17 cellular contexts compared by ENCODE assay signal in the genomic region with DNA sequence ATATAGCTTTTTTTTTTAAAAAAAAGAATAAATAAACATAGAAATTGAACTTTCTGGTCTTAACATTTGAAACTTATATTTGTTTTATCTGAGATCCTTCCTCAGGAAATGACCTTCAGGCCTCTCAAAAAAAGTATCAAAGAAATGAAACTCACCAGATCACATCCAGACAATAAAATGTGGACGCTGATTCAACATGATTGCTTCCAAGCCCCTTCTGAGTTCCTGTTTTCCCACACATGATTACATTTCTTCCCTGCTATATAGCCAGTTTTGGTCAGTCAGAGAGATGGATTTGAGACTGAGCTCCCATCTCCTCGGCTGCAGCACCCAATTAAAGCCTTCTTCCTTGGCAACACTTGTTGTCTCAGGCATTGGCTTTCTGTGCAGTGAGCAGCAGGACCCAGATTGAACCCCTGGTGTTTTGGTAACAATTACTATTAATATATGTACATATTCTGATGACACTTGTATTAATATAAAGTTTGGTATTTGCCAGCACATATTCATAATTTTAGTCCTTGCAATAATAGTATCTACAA. TPM values are rescaled to one million over a fixed set of nuclear protein-coding genes. Genes with fewer than 3 reads are reported as not detected.
A peak's percentile ranks its signal among the peaks of the same experiment; 100 is the strongest.
DNase-seq lines count a peak whose midpoint lies in the region; ATAC-seq, FAIRE-seq and TF ChIP-seq lines count a peak whose summit lies in the region.
"Had no signal": no experiment of that assay in that cellular context is flagged by ENCODE, and none has a peak within 500 bp of the region (broad histone marks: within the 10 kb centered on the region; RNA-seq: fewer than 3 reads in every experiment).

No MANE protein-coding gene starts in this region.

- H3K4me2 ChIP-seq in GM12878 (ENCODE audit: control insufficient read depth, insufficient read depth) (no peak overlapping the region), endothelial cell of umbilical vein (ENCODE audit: insufficient read depth, low read length) (no peak overlapping the region)

- BruUV-seq in GM12878 (replicated peaks; lab: Mats Ljungman, UMichigan) (no TSS peak), endothelial cell of umbilical vein (replicated peaks; lab: Mats Ljungman, UMichigan) (no TSS peak)

- 14% methylated on average over 2 of the region's 2 CpGs for WGBS in GM12878 (ENCODE audit: insufficient coverage, insufficient replicate concordance, low lambda C conversion rate, missing lambda C conversion rate)

- H4K20me1 ChIP-seq in GM12878 (ENCODE audit: control insufficient read depth, insufficient read depth) (no peaks in the 10 kb centered on the region), endothelial cell of umbilical vein (replicated peaks; ENCODE audit: control insufficient read depth, extremely low read depth, insufficient read depth, low read length) (no peaks in the 10 kb centered on the region)
- H4K20me1 ChIP-seq: BLaER1 treated with 17β-estradiol and CSF1 and Interleukin-3, amounts not matched to agents 10 nM and 100 nM had no signal

- H2AFZ ChIP-seq in GM12878 (ENCODE audit: control insufficient read depth, low read depth, low read length) (no peak overlapping the region), endothelial cell of umbilical vein (ENCODE audit: low read depth, low read length) (no peak overlapping the region)
- H2AFZ ChIP-seq: GM23248 had no signal

- H3K27ac ChIP-seq in HEK293 (ENCODE audit: extremely low read depth, low read depth, low read length) (no peak overlapping the region), GM12878 (ENCODE audit: control insufficient read depth, insufficient read depth) (no peak overlapping the region), endothelial cell of umbilical vein (ENCODE audit: insufficient read depth, low read depth, low read length) (no peak overlapping the region)
- H3K27ac ChIP-seq: BLaER1 treated with 17β-estradiol and CSF1 and Interleukin-3, amounts not matched to agents 10 nM and 100 nM; GM23248 had no signal

- H3K9me1 ChIP-seq in endothelial cell of umbilical vein (replicated peaks; ENCODE audit: control insufficient read depth, extremely low read depth, insufficient read depth, low read length): no peaks in the 10 kb centered on the region

- RAD21 ChIA-PET in GM12878 (lab: Charles Lee; ENCODE audit: unreplicated experiment): no interaction called here

- DNase-seq in GM12878 (ENCODE audit: low read depth, low spot score) (no peak), endothelial cell of umbilical vein (ENCODE audit: low read depth, low spot score) (peak; percentile 56), pulmonary artery endothelial cell (ENCODE audit: low read depth, low spot score) (peak; percentile 60), SHP77 (lab: John Stamatoyannopoulos, UW) (no peak), NCI-H1092 (lab: John Stamatoyannopoulos, UW) (no peak), NCI-H187 treated with DMSO at 0.1 percent for 48 hours (lab: John Stamatoyannopoulos, UW) (no peak), GM20000 (ENCODE audit: low spot score) (no peak)
- DNase-seq: Calu3; CD8-positive, alpha-beta T cell; DMS79 treated with DMSO at 0.1 percent for 48 hours; GF-D8; GM23248; HFFc6 had no signal

- dilution Hi-C loops in endothelial cell of umbilical vein (cut with MboI; ENCODE audit: extremely low pct_ligation_motif_present, low sequenced_read_pairs): no loop called here

- SMC1A ChIA-PET in GM12878 (lab: Charles Lee; ENCODE audit: uncharacterized antibody, unreplicated experiment): interaction anchor here (0.7 to 3.5 kb wide), 6 partner anchors 10 to 26 kb away, joined by 3 to 18 read pairs (median 4); a partner anchor contains a TSS

- H3K4me3 ChIP-seq in HEK293 (ENCODE audit: low read depth, low read length) (no peak overlapping the region), GM12878 (no peak overlapping the region), endothelial cell of umbilical vein (replicated peaks in 1 of 3; ENCODE audit: insufficient read depth in 1 of 3, low read depth in 1 of 3, low read length in 3 of 3) (no peak overlapping the region)
- H3K4me3 ChIP-seq: GM23248, HAP-1 had no signal

- no peaks in the 10 kb centered on the region for H3K79me2 ChIP-seq in GM12878 (ENCODE audit: control insufficient read depth, insufficient read depth, low read length)
- H3K79me2 ChIP-seq in endothelial cell of umbilical vein (ENCODE audit: control insufficient read depth, insufficient read depth, low read length): peaks cover 2% of the 10 kb centered on the region

- TF ChIP-seq POLR2A in GM12878 (IDR thresholded peaks at IDR 0.05; ENCODE audit: low read depth, low read length) (no peak), endothelial cell of umbilical vein (IDR thresholded peaks at IDR 0.05; ENCODE audit: low read depth, low read length) (no peak)

- CTCF ChIA-PET in HEK293 (lab: Yijun Ruan, JAX): interaction anchor here (0.6 to 1.5 kb wide), 8 partner anchors 10 to 211 kb away, joined by 3 to 4 read pairs (median 3); no protein-coding TSS in a partner anchor
- CTCF ChIA-PET in GM12878 (lab: Yijun Ruan, JAX): interaction anchor here (1.1 to 1.6 kb wide), 3 partner anchors 7 to 27 kb away, joined by 3 to 6 read pairs (median 3); no protein-coding TSS in a partner anchor
- CTCF ChIA-PET in endothelial cell of umbilical vein (lab: Charles Lee): interaction anchor here (0.6 to 0.7 kb wide), 2 partner anchors 13 to 66 kb away, joined by 3 read pairs; no protein-coding TSS in a partner anchor

- peaks cover 0 to 10% of the 10 kb centered on the region in 2 experiments; a peak in 2 of 3 replicates for H3K36me3 ChIP-seq in HEK293 (ENCODE audit: control insufficient read depth in 2 of 2, insufficient read depth in 1 of 2, low read length in 2 of 2)
- peaks cover 0 to 2% of the 10 kb centered on the region in 2 experiments; a peak in 2 of 4 replicates for H3K36me3 ChIP-seq in GM12878 (ENCODE audit: control insufficient read depth in 2 of 2, insufficient read depth in 2 of 2, low read length in 1 of 2)
- peaks cover 3 to 5% of the 10 kb centered on the region in 2 experiments for H3K36me3 ChIP-seq in endothelial cell of umbilical vein (ENCODE audit: control insufficient read depth in 2 of 2, extremely low read depth in 1 of 2, insufficient read depth in 2 of 2, low read length in 2 of 2)

- no peak for TF ChIP-seq EP300 in GM12878 (IDR thresholded peaks at IDR 0.05; ENCODE audit: borderline replicate concordance in 1 of 2, control insufficient read depth in 1 of 2, low read depth in 2 of 2, low read length in 2 of 2)

- H3K9ac ChIP-seq in GM12878 (ENCODE audit: control insufficient read depth, insufficient read depth, low read length): no peak overlapping the region
- no peak overlapping the region for H3K9ac ChIP-seq in endothelial cell of umbilical vein (replicated peaks; ENCODE audit: extremely low read depth, insufficient read depth, low read length)
- H3K9ac ChIP-seq: BLaER1 treated with 17β-estradiol and CSF1 and Interleukin-3, amounts not matched to agents 10 nM and 100 nM; GM23248 had no signal

- in situ Hi-C loops in GM12878 (cut with MboI): no loop called here

- intact Hi-C loops in GM12878 (cut with micrococcal nuclease; ENCODE audit: unreplicated experiment): no loop called here
- intact Hi-C loops in endothelial cell of umbilical vein (cut with micrococcal nuclease): no loop called here

- no peak for ATAC-seq in GM12878
- ATAC-seq: CD8-positive, alpha-beta T cell had no signal

- no peak for FAIRE-seq in GM12878 (lab: Jason Lieb, UNC)
- FAIRE-seq in endothelial cell of umbilical vein (lab: Jason Lieb, UNC): peak; percentile 8
- FAIRE-seq: HTR-8/SVneo had no signal

- peaks cover 27% of the 10 kb centered on the region for H3K4me1 ChIP-seq in HEK293 (ENCODE audit: control insufficient read depth, insufficient read depth, low read length)
- H3K4me1 ChIP-seq in GM12878 (ENCODE audit: control insufficient read depth, insufficient read depth, low read length): no peaks in the 10 kb centered on the region
- peaks cover 34% of the 10 kb centered on the region for H3K4me1 ChIP-seq in endothelial cell of umbilical vein (ENCODE audit: control insufficient read depth, extremely low read depth, insufficient read depth, low read length)

- no peaks in the 10 kb centered on the region for H3K9me3 ChIP-seq in HEK293 (ENCODE audit: control insufficient read depth, insufficient read depth, low read depth, low read length)
- peaks cover 10% of the 10 kb centered on the region; the same call in 2 of the 3 replicates for H3K9me3 ChIP-seq in GM12878 (replicated peaks; ENCODE audit: control insufficient read depth, insufficient read depth, low read length)
- peaks cover 2% of the 10 kb centered on the region for H3K9me3 ChIP-seq in endothelial cell of umbilical vein (replicated peaks; ENCODE audit: control insufficient read depth, insufficient read depth, low read length)
- H3K9me3 ChIP-seq: HAP-1 had no signal

- TF ChIP-seq RAD21 in GM12878 (IDR thresholded peaks at IDR 0.05; ENCODE audit: insufficient read depth, low read depth, low read length): no peak

- H3K27me3 ChIP-seq in GM12878 (replicated peaks in 1 of 2; ENCODE audit: control insufficient read depth in 2 of 2, insufficient read depth in 2 of 2, low read length in 1 of 2) (no peaks in the 10 kb centered on the region), endothelial cell of umbilical vein (ENCODE audit: control insufficient read depth in 2 of 2, insufficient read depth in 2 of 2, low read length in 2 of 2) (no peaks in the 10 kb centered on the region)
- H3K27me3 ChIP-seq: BLaER1 treated with 17β-estradiol and CSF1 and Interleukin-3, amounts not matched to agents 10 nM and 100 nM had no signal

- TF ChIP-seq CTCF in HEK293 (tag by site-specific recombination; IDR thresholded peaks at IDR 0.05) (no peak), GM12878 (IDR thresholded peaks at IDR 0.05 in 2 of 3, conservative IDR thresholded peaks at IDR 0.05 in 1 of 3; ENCODE audit: control insufficient read depth in 2 of 3, extremely low read depth in 1 of 3, insufficient read depth in 1 of 3, low read depth in 3 of 3, low read length in 3 of 3) (no peak), endothelial cell of umbilical vein (IDR thresholded peaks at IDR 0.05; ENCODE audit: extremely low read depth in 1 of 2, insufficient read depth in 1 of 2, low read depth in 1 of 2, low read length in 2 of 2) (no peak), GM20000 (IDR thresholded peaks at IDR 0.05; ENCODE audit: extremely low read depth, missing control alignments) (no peak)

- POLR2A ChIA-PET in HEK293 (lab: Yijun Ruan, JAX): interaction anchor here (0.5 to 1.4 kb wide), 4 partner anchors 32 to 817 kb away, joined by 3 to 4 read pairs (median 4); no protein-coding TSS in a partner anchor
- POLR2A ChIA-PET in GM12878 (lab: Charles Lee): interaction anchor here (0.7 to 0.9 kb wide), 3 partner anchors 28 to 44 kb away, joined by 3 to 5 read pairs (median 5); no protein-coding TSS in a partner anchor
- POLR2A ChIA-PET in endothelial cell of umbilical vein (lab: Charles Lee): no interaction called here

RNA-seq across cellular contexts. Expression of a gene that starts 21.8 kb away (rescaled TPM):
- 16.7 and 47.2 TPM in 2 replicates for total RNA-seq in GM12878 (2013; cell fraction: nucleolus; rRNA removed)
- total RNA-seq in GM12878 (2014; rRNA removed): 0.65 and 0.68 TPM in 2 replicates
- total RNA-seq in GM12878 (2014; rRNA removed; fragmentation: Illumina TruSeq; extraction: Trizol): 0.64 and 1.8 TPM in 2 replicates
- 1.5 and 1.9 TPM in 2 replicates for total RNA-seq in GM12878 (2021)
- polyA plus RNA-seq in GM12878 (2011; ENCODE audit: low read depth): 0.17 TPM
- 0.33 and 0.43 TPM in 2 replicates for polyA plus RNA-seq in GM12878 (2011; rRNA removed)
- 0.35 and 0.39 TPM in 2 replicates for polyA plus RNA-seq in GM12878 (2011; cell fraction: cytosol; rRNA removed)
- polyA plus RNA-seq in GM12878 (2011; cell fraction: nucleus; rRNA removed): 0.99 and 2.1 TPM in 2 replicates
- polyA plus RNA-seq in GM12878 (2012): 0.12 and 0.28 TPM in 2 replicates
- 0.48 and 1.2 TPM in 2 replicates for polyA plus RNA-seq in GM12878 (2014; fragmentation: Illumina TruSeq; extraction: Trizol)
- polyA plus RNA-seq in GM12878 (2014; fragmentation: Nextera tagmentation; extraction: Ambion mirVana): under 1 TPM; 0.22 to 0.71 TPM
- polyA plus RNA-seq in GM12878 (2014; rRNA removed): 0.66 and 1.0 TPM in 2 replicates
- 1 to 10 TPM in 1 of 2 experiments, under 1 TPM in 1; 0.68 to 1.4 TPM for polyA plus RNA-seq in GM12878 (2016; fragmentation: Nextera tagmentation; extraction: Ambion mirVana)
- 0.37 and 1.3 TPM in 2 replicates for polyA minus RNA-seq in GM12878 (2011; rRNA and poly(A)+ RNA removed)
- polyA minus RNA-seq in GM12878 (2011; cell fraction: cytosol; rRNA and poly(A)+ RNA removed): 0.53 and 0.62 TPM in 2 replicates
- 0.36 and 0.77 TPM in 2 replicates for polyA minus RNA-seq in GM12878 (2011; cell fraction: nucleus; rRNA and poly(A)+ RNA removed)
- total RNA-seq in endothelial cell of umbilical vein: 70.7 and 85.1 TPM in 2 replicates
- 11.5 and 22.6 TPM in 2 replicates for polyA plus RNA-seq in endothelial cell of umbilical vein
- 17.7 and 19.2 TPM in 2 replicates for polyA plus RNA-seq in endothelial cell of umbilical vein (2011; cell fraction: cytosol; rRNA removed)
- 87.3 and 95.1 TPM in 2 replicates for polyA plus RNA-seq in endothelial cell of umbilical vein (2011; cell fraction: nucleus; rRNA removed)
- 62.1 and 77.9 TPM in 2 replicates for polyA plus RNA-seq in endothelial cell of umbilical vein (2012)
- 63.0 and 95.0 TPM in 2 replicates for polyA minus RNA-seq in endothelial cell of umbilical vein
- polyA minus RNA-seq in endothelial cell of umbilical vein (2011; cell fraction: cytosol; rRNA and poly(A)+ RNA removed): 9.1 TPM
- 106 and 130 TPM in 2 replicates for polyA minus RNA-seq in endothelial cell of umbilical vein (2011; cell fraction: nucleus; rRNA and poly(A)+ RNA removed)
- total RNA-seq in pulmonary artery endothelial cell: 67.4 and 75.9 TPM in 2 replicates

Comparison
In these comparisons a context has a peak if more than half of its experiments do, and no peak if none do; other contexts are left out.
1. DNase-seq: peak in endothelial cell of umbilical vein (single experiment) and pulmonary artery endothelial cell (single experiment); none in GM12878 (single experiment), SHP77 (0 of 2), NCI-H1092 (single experiment), NCI-H187 treated with DMSO at 0.1 percent for 48 hours (single experiment) and GM20000 (single experiment).